Comparison of ENCODE assay signal across 8 cellular contexts in genomic region chr17:20992987-20993862, GRCh38. TPM values are rescaled to one million over a fixed set of nuclear protein-coding genes. Genes with fewer than 3 reads are reported as not detected.
DNase-seq lines count a peak whose midpoint lies in the region; ATAC-seq and TF ChIP-seq lines count a peak whose summit lies in the region.

No MANE protein-coding gene starts in this region.

- H3K27me3 ChIP-seq in gastroesophageal sphincter (no peaks in the 10 kb centered on the region), osteoblast (ENCODE audit: insufficient read depth, low read length) (no peaks in the 10 kb centered on the region), thoracic aorta (replicated peaks; ENCODE audit: insufficient read depth) (no peaks in the 10 kb centered on the region)

- peak overlapping the region; percentile 50 for H2AFZ ChIP-seq in osteoblast (ENCODE audit: low read length)

- H4K20me1 ChIP-seq in osteoblast (ENCODE audit: insufficient read depth, low read length): peaks cover 6% of the 10 kb centered on the region

- peak overlapping the region in 1 of 4 donors; percentile 1 for H3K27ac ChIP-seq in gastroesophageal sphincter
- H3K27ac ChIP-seq in osteoblast (ENCODE audit: low read depth, low read length): no peak overlapping the region
- no peak overlapping the region for H3K27ac ChIP-seq in thoracic aorta

- H3K9me3 ChIP-seq in gastroesophageal sphincter (no peaks in the 10 kb centered on the region), osteoblast (ENCODE audit: low read depth, low read length) (no peaks in the 10 kb centered on the region), thoracic aorta (no peaks in the 10 kb centered on the region)

- WGBS in gastroesophageal sphincter (ENCODE audit: low coverage in 1 of 2), 2 donors: 27 to 75% methylated on average over 7 to 12 of the region's 17 CpGs

- H3K36me3 ChIP-seq in gastroesophageal sphincter: no peaks in the 10 kb centered on the region
- no peaks in the 10 kb centered on the region for H3K36me3 ChIP-seq in osteoblast (ENCODE audit: insufficient read depth, low read length)
- no peaks in the 10 kb centered on the region for H3K36me3 ChIP-seq in thoracic aorta

- H3K4me2 ChIP-seq in osteoblast (ENCODE audit: insufficient read depth, low read length): peak overlapping the region; percentile 14

- ATAC-seq in gastroesophageal sphincter (peak; percentile 50), thoracic aorta (ENCODE audit: insufficient number of reproducible peaks, low FRiP score, low read depth) (no peak), omental fat pad (ENCODE audit: low FRiP score) (no peak)

- H3K4me1 ChIP-seq in gastroesophageal sphincter: peaks cover 0 to 21% (median 3%) of the 10 kb centered on the region in 3 donors
- no peaks in the 10 kb centered on the region for H3K4me1 ChIP-seq in osteoblast (ENCODE audit: insufficient read depth, low read length)
- peaks cover 0 to 9% of the 10 kb centered on the region in 2 donors for H3K4me1 ChIP-seq in thoracic aorta (ENCODE audit: control insufficient read depth in 1 of 2, low read depth in 2 of 2)

- no peak for TF ChIP-seq EP300 in gastroesophageal sphincter (IDR thresholded peaks at IDR 0.05)

- DNase-seq in DMS153 (lab: John Stamatoyannopoulos, UW) (peak; percentile 6), HT1080 (ENCODE audit: low read depth) (peak; percentile 78), SHP77 (lab: John Stamatoyannopoulos, UW) (peak; percentile 39 to 62), osteoblast (ENCODE audit: insufficient read length, low spot score, missing footprints) (peak; percentile 99), thoracic aorta (ENCODE audit: low spot score) (no peak), omental fat pad (ENCODE audit: low spot score) (no peak)
- peak; percentile 64 for DNase-seq in activated naive CD4-positive, alpha-beta T cell treated with Interleukin-2 at 50 U/mL for 16 hours

- TF ChIP-seq POLR2A in gastroesophageal sphincter (IDR thresholded peaks at IDR 0.05): no peak

- TF ChIP-seq CTCF in gastroesophageal sphincter (IDR thresholded peaks at IDR 0.05) (peak in 3 of 4 experiments; percentile 81 to 93 (median 86)), osteoblast (IDR thresholded peaks at IDR 0.05; ENCODE audit: extremely low read depth, low read depth, low read length) (peak; percentile 98), thoracic aorta (IDR thresholded peaks at IDR 0.05) (peak; percentile 83), omental fat pad (IDR thresholded peaks at IDR 0.05) (peak in 1 of 3 donors; percentile 58)

- no peaks in the 10 kb centered on the region for H3K79me2 ChIP-seq in osteoblast (ENCODE audit: insufficient read depth, low read length)

- H3K4me3 ChIP-seq in gastroesophageal sphincter (peak overlapping the region in 1 of 2 donors; percentile 19), osteoblast (ENCODE audit: insufficient read depth, low read length) (no peak overlapping the region), thoracic aorta (peak overlapping the region; percentile 46)

RNA-seq across cellular contexts. Expression of gene USP22, which starts 49.6 kb away (rescaled TPM):
- 174 and 218 TPM in 2 replicates for total RNA-seq in HT1080 (2014; rRNA removed; shearing (Covaris generic))
- 116 and 136 TPM in 2 replicates for polyA plus RNA-seq in HT1080 (2015; cell fraction: cytosol; rRNA removed)
- polyA plus RNA-seq in HT1080 (2015; cell fraction: nucleus; rRNA removed): 117 and 129 TPM in 2 replicates
- total RNA-seq in gastroesophageal sphincter: 100 to 1,000 TPM; 101 to 128 (median 104) TPM
- 271 and 293 TPM in 2 replicates for total RNA-seq in osteoblast
- total RNA-seq in thoracic aorta: 100 to 1,000 TPM; 130 to 154 TPM
- 100 to 1,000 TPM in 3 of 4 donors, 10 to 100 TPM in 1; 99.1 to 121 (median 109) TPM for total RNA-seq in omental fat pad

Comparison
In these comparisons a context has a peak if more than half of its experiments do, and no peak if none do; other contexts are left out.
1. DNase-seq: peak in DMS153 (single experiment), HT1080 (single experiment), SHP77 (2 of 2), activated naive CD4-positive, alpha-beta T cell treated with Interleukin-2 at 50 U/mL for 16 hours (single experiment) and osteoblast (single experiment); none in thoracic aorta (single experiment) and omental fat pad (single experiment).